In genomic region chr17:59897090-59897489, GRCh38 we compare ENCODE assay signal across 1 cellular context.
TF ChIP-seq lines count a peak whose summit lies in the region.

No MANE protein-coding gene starts in this region.

TF ChIP-seq in HepG2, 621 proteins besides CTCF, POLR2A, EP300 and RAD21:
- TF ChIP-seq TBL1XR1 (IDR thresholded peaks at IDR 0.05; ENCODE audit: borderline replicate concordance, low read length, partially characterized antibody) (no peak), PAWR (CRISPR knock-in tag; IDR thresholded peaks at IDR 0.05; ENCODE audit: borderline replicate concordance) (no peak), IRF2 (CRISPR knock-in tag; IDR thresholded peaks at IDR 0.05) (no peak)
